In the genomic region with DNA sequence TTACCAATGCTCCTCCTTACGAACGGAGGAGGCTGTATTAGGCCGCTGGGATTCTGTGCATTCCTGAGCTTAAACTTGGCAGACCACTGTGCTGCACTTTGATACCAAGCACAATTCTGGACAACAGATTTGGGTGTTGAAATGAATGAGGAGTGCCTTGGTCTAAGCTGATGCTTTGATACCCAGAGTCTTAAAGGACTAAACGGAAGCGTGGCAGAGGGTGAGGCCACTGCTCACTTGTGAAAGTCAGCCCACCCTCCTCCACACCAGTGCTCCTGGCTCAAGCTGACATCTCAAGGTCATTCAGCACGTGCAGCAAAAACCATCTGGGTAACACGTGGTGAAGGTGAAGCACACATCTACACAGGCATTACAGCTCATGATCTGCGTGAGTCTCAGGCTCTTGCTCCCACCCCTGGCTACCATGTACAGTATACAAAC, we compare ENCODE assay signal across 20 cellular contexts.
DNase-seq lines count a peak whose midpoint lies in the region; ATAC-seq and TF ChIP-seq lines count a peak whose summit lies in the region.
"Had no signal": no experiment of that assay in that cellular context is flagged by ENCODE, and none has a peak within 500 bp of the region (broad histone marks: within the 10 kb centered on the region; RNA-seq: fewer than 3 reads in every experiment).

No MANE protein-coding gene starts in this region.

- H3K36me3 ChIP-seq in liver (ENCODE audit: control insufficient read depth in 4 of 4, insufficient read depth in 3 of 4, low read depth in 1 of 4, low read length in 3 of 4) (no peaks in the 10 kb centered on the region), tibial nerve (no peaks in the 10 kb centered on the region)
- H3K36me3 ChIP-seq: BE2C had no signal

- H3K27ac Mint-ChIP-seq in stimulated activated naive B cell treated with anti-CD40 and anti-IgM and Interleukin-4, amounts not matched to agents 10 μg/mL and 1 μg/mL and 100 μg/mL, for 72 hours = peak overlapping the region; percentile 56
- H3K27ac Mint-ChIP-seq: H9; T-helper 2 cell treated with Interferon-gamma antibody and Interleukin-4, amounts not matched to agents 5 μg/mL and 100 μg/mL, for 36 hours had no signal

- TF ChIP-seq POLR2A in tibial nerve (IDR thresholded peaks at IDR 0.05) = no peak

- H3K4me1 ChIP-seq in liver (ENCODE audit: control insufficient read depth in 4 of 4, insufficient read depth in 4 of 4, low read length in 3 of 4) (peaks cover 5 to 20% (median 12%) of the 10 kb centered on the region in 4 donors), tibial nerve (peaks cover 0 to 49% (median 7%) of the 10 kb centered on the region in 4 donors)

- H3K27me3 Mint-ChIP-seq in stimulated activated naive B cell treated with anti-CD40 and anti-IgM and Interleukin-4, amounts not matched to agents 10 μg/mL and 1 μg/mL and 100 μg/mL, for 72 hours = no peaks in the 10 kb centered on the region
- H3K27me3 Mint-ChIP-seq: central memory CD8-positive, alpha-beta T cell had no signal

- H3K9me3 Mint-ChIP-seq in stimulated activated naive B cell treated with anti-CD40 and anti-IgM and Interleukin-4, amounts not matched to agents 10 μg/mL and 1 μg/mL and 100 μg/mL, for 72 hours = no peaks in the 10 kb centered on the region
- H3K9me3 Mint-ChIP-seq: central memory CD8-positive, alpha-beta T cell; T-helper 2 cell treated with Interferon-gamma antibody and Interleukin-4, amounts not matched to agents 5 μg/mL and 100 μg/mL, for 36 hours had no signal

- H3K36me3 Mint-ChIP-seq in stimulated activated naive B cell treated with anti-CD40 and anti-IgM and Interleukin-4, amounts not matched to agents 10 μg/mL and 1 μg/mL and 100 μg/mL, for 72 hours = peaks cover 18 to 53% of the 10 kb centered on the region in 2 donors

- H3K4me3 Mint-ChIP-seq in stimulated activated naive B cell treated with anti-CD40 and anti-IgM and Interleukin-4, amounts not matched to agents 10 μg/mL and 1 μg/mL and 100 μg/mL, for 72 hours = no peak overlapping the region
- H3K4me3 Mint-ChIP-seq: central memory CD8-positive, alpha-beta T cell; H9; T-helper 2 cell treated with Interferon-gamma antibody and Interleukin-4, amounts not matched to agents 5 μg/mL and 100 μg/mL, for 36 hours had no signal

- H3K27ac ChIP-seq in liver (ENCODE audit: low read depth in 1 of 2, low read length in 2 of 2) (no peak overlapping the region), tibial nerve (peak overlapping the region in 2 of 4 donors; percentile 62 to 89)

- no peak for ATAC-seq in stimulated activated naive B cell treated with anti-CD40 and anti-IgM and Interleukin-4, amounts not matched to agents 10 μg/mL and 1 μg/mL and 100 μg/mL, for 72 hours (replicated peaks)
- ATAC-seq in GM18861 (IDR thresholded peaks at IDR 0.05; ENCODE audit: unreplicated experiment) = no peak

- peaks cover 70 to 85% of the 10 kb centered on the region in 2 donors for H3K4me1 Mint-ChIP-seq in stimulated activated naive B cell treated with anti-CD40 and anti-IgM and Interleukin-4, amounts not matched to agents 10 μg/mL and 1 μg/mL and 100 μg/mL, for 72 hours

- WGBS in liver = 36% methylated on average over 8 of the region's 8 CpGs
- WGBS in tibial nerve, 2 donors = 16 to 36% methylated on average over 8 of the region's 8 CpGs

- H3K27me3 ChIP-seq in liver (ENCODE audit: control insufficient read depth in 4 of 4, insufficient read depth in 4 of 4, low read length in 3 of 4) = no peaks in the 10 kb centered on the region
- H3K27me3 ChIP-seq in tibial nerve = no peaks in the 10 kb centered on the region
- H3K27me3 ChIP-seq: BE2C had no signal

- DNase-seq in astrocyte of the hippocampus (ENCODE audit: low read depth, low spot score) (peak; percentile 61), foreskin fibroblast (peak; percentile 18 to 36), Ammon's horn (ENCODE audit: low spot score) (no peak), tibial nerve (ENCODE audit: low spot score in 2 of 2) (no peak), SKM-1 (lab: John Stamatoyannopoulos, UW; ENCODE audit: unreplicated experiment) (no peak)
- DNase-seq in stimulated activated naive B cell treated with anti-CD40 and anti-IgM and Interleukin-4, amounts not matched to agents 10 μg/mL and 1 μg/mL and 100 μg/mL, for 72 hours = no peak
- DNase-seq: activated CD4-positive, CD25-positive, alpha-beta regulatory T cell; BE2C; effector CD4-positive, alpha-beta T cell; H9; Kasumi-1; kidney glomerular epithelial cell; NCI-H1105 treated with DMSO at 0.1 percent for 48 hours; occipital lobe; OCI-M1; stimulated activated CD4-positive, alpha-beta T cell treated with anti-CD3 and anti-CD28 coated beads, Interleukin-4, amount 100 ng/mL, for 1 hour had no signal

- H3K4me3 ChIP-seq in foreskin fibroblast (ENCODE audit: low read depth in 1 of 2, low read length in 2 of 2) = no peak overlapping the region
- no peak overlapping the region for H3K4me3 ChIP-seq in liver (ENCODE audit: low read depth in 1 of 3, low read length in 3 of 3)
- no peak overlapping the region for H3K4me3 ChIP-seq in tibial nerve

- TF ChIP-seq EP300 in tibial nerve (IDR thresholded peaks at IDR 0.05) = peak in 1 of 2 donors; percentile 22

- TF ChIP-seq RAD21 in liver (IDR thresholded peaks at IDR 0.05) = peak; percentile 38 to 58

- H3K9ac ChIP-seq in liver (ENCODE audit: low read depth in 1 of 2, low read length in 2 of 2) = no peak overlapping the region

- H3K9me3 ChIP-seq in liver (ENCODE audit: control insufficient read depth in 4 of 4, low read length in 3 of 4) = no peaks in the 10 kb centered on the region
- no peaks in the 10 kb centered on the region for H3K9me3 ChIP-seq in tibial nerve
- H3K9me3 ChIP-seq: BE2C had no signal

- TF ChIP-seq CTCF in foreskin fibroblast (IDR thresholded peaks at IDR 0.05; ENCODE audit: low read depth, low read length) (no peak), liver (IDR thresholded peaks at IDR 0.05; ENCODE audit: low read depth, low read length, missing input control) (no peak), tibial nerve (IDR thresholded peaks at IDR 0.05) (no peak)

TF ChIP-seq in liver, 16 proteins besides CTCF, POLR2A, EP300 and RAD21:
- TF ChIP-seq FOXA1 (IDR thresholded peaks at IDR 0.05) = no peak
- TF ChIP-seq REST (IDR thresholded peaks at IDR 0.05) = no peak
- TF ChIP-seq FOXA2 (IDR thresholded peaks at IDR 0.05) = no peak
- TF ChIP-seq, protein P1, sequence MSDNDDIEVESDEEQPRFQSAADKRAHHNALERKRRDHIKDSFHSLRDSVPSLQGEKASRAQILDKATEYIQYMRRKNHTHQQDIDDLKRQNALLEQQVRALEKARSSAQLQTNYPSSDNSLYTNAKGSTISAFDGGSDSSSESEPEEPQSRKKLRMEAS (IDR thresholded peaks at IDR 0.05) = no peak
- no peak for TF ChIP-seq NR2F2 (IDR thresholded peaks at IDR 0.05)
- TF ChIP-seq HNF4G (IDR thresholded peaks at IDR 0.05) = peak; percentile 66
- peak; percentile 65 for TF ChIP-seq SP1 (IDR thresholded peaks at IDR 0.05)
- peak; percentile 86 to 89 for TF ChIP-seq HNF4A (conservative IDR thresholded peaks at IDR 0.05)
- TF ChIP-seq TAF1 (conservative IDR thresholded peaks at IDR 0.05) = no peak
- peak; percentile 56 to 57 for TF ChIP-seq RXRA (IDR thresholded peaks at IDR 0.05)
- TF ChIP-seq EGR1 (IDR thresholded peaks at IDR 0.05; ENCODE audit: low read depth in 2 of 2) = no peak

Comparison
In these comparisons a context has a peak if more than half of its experiments do, and no peak if none do; other contexts are left out.
1. DNase-seq: peak in astrocyte of the hippocampus (single experiment) and foreskin fibroblast (2 of 2); none in stimulated activated naive B cell treated with anti-CD40 and anti-IgM and Interleukin-4, amounts not matched to agents 10 μg/mL and 1 μg/mL and 100 μg/mL, for 72 hours (single experiment), Ammon's horn (single experiment), tibial nerve (0 of 2) and SKM-1 (single experiment).